In the genomic region with DNA sequence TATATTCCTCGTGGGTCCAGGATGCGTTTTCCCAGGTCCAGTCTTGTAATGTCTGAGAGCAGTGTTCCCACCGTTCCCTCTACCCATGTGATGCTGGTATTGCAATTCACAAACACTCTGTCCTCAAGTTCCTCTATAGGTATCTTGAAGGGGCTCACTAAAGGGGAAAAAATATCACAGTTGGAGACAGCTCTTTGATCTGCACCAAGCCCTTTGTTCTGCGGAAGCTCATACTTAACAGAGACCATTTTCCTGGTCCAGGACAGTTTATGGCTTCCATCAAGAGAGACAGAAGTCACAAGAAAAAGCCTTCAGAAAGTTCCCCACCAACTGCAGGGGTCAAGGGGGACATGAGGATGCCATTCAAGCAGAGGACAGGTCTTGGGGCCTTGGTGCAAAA, we compare ENCODE assay signal across 25 cellular contexts. TPM values are rescaled to one million over a fixed set of nuclear protein-coding genes. Genes with fewer than 3 reads are reported as not detected.
A peak's percentile ranks its signal among the peaks of the same experiment; 100 is the strongest.
DNase-seq lines count a peak whose midpoint lies in the region; ATAC-seq, FAIRE-seq and TF ChIP-seq lines count a peak whose summit lies in the region.
"Had no signal": no experiment of that assay in that cellular context is flagged by ENCODE, and none has a peak within 500 bp of the region (broad histone marks: within the 10 kb centered on the region; RNA-seq: fewer than 3 reads in every experiment).

No MANE protein-coding gene starts in this region.

- H3K9me3 Mint-ChIP-seq in activated T-cell treated with anti-CD3 and anti-CD28 coated beads, Interleukin-2, amount 50 U/mL, for 72 hours, result no peaks in the 10 kb centered on the region
- H3K9me3 Mint-ChIP-seq: mesothelial cell of epicardium, neural crest cell had no signal

- no peak for TF ChIP-seq POLR2A in K562 (conservative IDR thresholded peaks at IDR 0.05)

- peaks cover 26 to 34% of the 10 kb centered on the region in 2 donors for H3K36me3 Mint-ChIP-seq in activated T-cell treated with anti-CD3 and anti-CD28 coated beads, Interleukin-2, amount 50 U/mL, for 72 hours (ENCODE audit: insufficient read depth in 2 of 2)
- H3K36me3 Mint-ChIP-seq in T-helper 17 cell (ENCODE audit: low read depth), result peaks cover 27% of the 10 kb centered on the region
- H3K36me3 Mint-ChIP-seq: mesothelial cell of epicardium had no signal

- TF ChIP-seq RAD21 in K562 (CRISPR knock-in tag; conservative IDR thresholded peaks at IDR 0.05 in 1 of 2, IDR thresholded peaks at IDR 0.05 in 1 of 2), result no peak

- dilution Hi-C loops in mammary epithelial cell (cut with HindIII; ENCODE audit: low sequenced_read_pairs), result no loop called here

- ATAC-seq in activated T-cell treated with anti-CD3 and anti-CD28 coated beads, Interleukin-2, amount 50 U/mL, for 72 hours (replicated peaks in 1 of 2), result no peak
- ATAC-seq in T-helper 17 cell, result no peak
- ATAC-seq in K562, result no peak
- ATAC-seq: heart right ventricle, left colon, Panc1, sciatic nerve had no signal

- intact Hi-C loops in K562 (cut with micrococcal nuclease) (no loop called here), posterior vena cava (cut with DNase I) (loop anchor here in 1 of 2 donors (10.0 kb wide), 1 partner anchor 136 kb away; no protein-coding TSS in a partner anchor), mammary epithelial cell (cut with micrococcal nuclease) (no loop called here)

- H3K36me3 ChIP-seq in K562 (ENCODE audit: control insufficient read depth, insufficient read depth, low read length), result no peaks in the 10 kb centered on the region
- H3K36me3 ChIP-seq in mammary epithelial cell (ENCODE audit: insufficient read depth, low read length), result no peaks in the 10 kb centered on the region
- H3K36me3 ChIP-seq: BLaER1 treated with 17β-estradiol and CSF1 and Interleukin-3, amounts not matched to agents 10 nM and 100 nM; heart right ventricle had no signal

- BruUV-seq in K562 (replicated peaks; lab: Mats Ljungman, UMichigan) (no TSS peak), mammary epithelial cell (replicated peaks; lab: Mats Ljungman, UMichigan) (no TSS peak)

- H3K9me3 ChIP-seq in T-helper 17 cell (ENCODE audit: control insufficient read depth, low read length, poor library complexity, severe bottlenecking), result no peaks in the 10 kb centered on the region
- no peaks in the 10 kb centered on the region for H3K9me3 ChIP-seq in K562 (replicated peaks; ENCODE audit: control insufficient read depth, insufficient read depth, low read depth, low read length)
- no peaks in the 10 kb centered on the region for H3K9me3 ChIP-seq in mammary epithelial cell (replicated peaks; ENCODE audit: insufficient read depth, low read length)
- H3K9me3 ChIP-seq: BLaER1 treated with 17β-estradiol and CSF1 and Interleukin-3, amounts not matched to agents 10 nM and 100 nM; heart right ventricle had no signal

- in situ Hi-C loops in K562 (cut with MboI) (no loop called here), mammary epithelial cell (cut with MboI; ENCODE audit: low sequenced_read_pairs in 2 of 2) (no loop called here)

- no peak for FAIRE-seq in K562 (lab: Jason Lieb, UNC)

- H3K9ac ChIP-seq in K562 (ENCODE audit: insufficient read depth in 1 of 2, low read depth in 2 of 2, low read length in 2 of 2) (no peak overlapping the region), mammary epithelial cell (ENCODE audit: insufficient read depth, low read length) (no peak overlapping the region)
- H3K9ac ChIP-seq: BLaER1 treated with 17β-estradiol and CSF1 and Interleukin-3, amounts not matched to agents 10 nM and 100 nM had no signal

- H3K4me1 ChIP-seq in K562 (replicated peaks in 1 of 2; ENCODE audit: control insufficient read depth in 2 of 2, insufficient read depth in 2 of 2, low read length in 2 of 2), result peaks cover 12 to 48% of the 10 kb centered on the region in 2 experiments
- H3K4me1 ChIP-seq in mammary epithelial cell (ENCODE audit: insufficient read depth, low read length), result no peaks in the 10 kb centered on the region
- H3K4me1 ChIP-seq: heart right ventricle had no signal

- no peak for TF ChIP-seq EP300 in K562 (IDR thresholded peaks at IDR 0.05; ENCODE audit: low read length)

- H3K4me3 ChIP-seq in K562 (no peak overlapping the region), skin epidermis (peak overlapping the region in 5 of 7 experiments; percentile 0 to 39 (median 30)), mammary epithelial cell (replicated peaks in 1 of 3; ENCODE audit: insufficient read depth in 1 of 3, low read depth in 2 of 3, low read length in 3 of 3) (no peak overlapping the region)
- H3K4me3 ChIP-seq: BLaER1 treated with 17β-estradiol and CSF1 and Interleukin-3, amounts not matched to agents 10 nM and 100 nM; dorsolateral prefrontal cortex had no signal

- CTCF ChIA-PET in K562 (lab: Yijun Ruan, JAX; ENCODE audit: low intra/inter-chr PET ratio), result no interaction called here
- CTCF ChIA-PET in mammary epithelial cell (lab: Charles Lee; ENCODE audit: low non-redundant PET), result no interaction called here

- no peak for DNase-seq in activated T-cell treated with anti-CD3 and anti-CD28 coated beads, Interleukin-2, amount 50 U/mL, for 72 hours
- DNase-seq in activated T-cell treated with anti-CD3 and anti-CD28 coated beads for 4 hours (no peak), T-helper 17 cell (no peak), K562 (ENCODE audit: extremely low read depth in 1 of 4, low spot score in 3 of 4) (no peak), posterior vena cava (ENCODE audit: low spot score) (no peak), mammary epithelial cell (no peak), HPDE6-E6E7 (ENCODE audit: extremely low spot score) (no peak)
- DNase-seq: ACHN; activated CD4-positive, alpha-beta T cell treated with anti-CD3 and anti-CD28 coated beads, Interleukin-2, amount 50 U/mL, for 4 hours; dorsolateral prefrontal cortex; H7; heart right ventricle; left colon; NCI-H1436; NCI-H2107; posterior cingulate gyrus had no signal

- H2AFZ ChIP-seq in K562 (ENCODE audit: low read depth, low read length), result no peak overlapping the region
- H2AFZ ChIP-seq in mammary epithelial cell (ENCODE audit: low read depth, low read length), result no peak overlapping the region

- H3K79me2 ChIP-seq in K562 (ENCODE audit: control insufficient read depth, insufficient read depth, low read length), result peaks cover 8% of the 10 kb centered on the region; the same call in 2 of the 3 replicates
- H3K79me2 ChIP-seq in mammary epithelial cell (ENCODE audit: insufficient read depth, low read length), result no peaks in the 10 kb centered on the region

- peak overlapping the region; percentile 99 for H3K27ac Mint-ChIP-seq in activated T-cell treated with anti-CD3 and anti-CD28 coated beads, Interleukin-2, amount 50 U/mL, for 72 hours
- H3K27ac Mint-ChIP-seq in T-helper 17 cell, result peak overlapping the region; percentile 100
- H3K27ac Mint-ChIP-seq: mesothelial cell of epicardium had no signal

- TF ChIP-seq CTCF in K562 (IDR thresholded peaks at IDR 0.05 in 2 of 3, conservative IDR thresholded peaks at IDR 0.05 in 1 of 3; ENCODE audit: insufficient read depth in 2 of 3, low read depth in 1 of 3, low read length in 3 of 3) (no peak), mammary epithelial cell (conservative IDR thresholded peaks at IDR 0.05 in 1 of 2, IDR thresholded peaks at IDR 0.05 in 1 of 2; ENCODE audit: extremely low read depth in 1 of 2, insufficient read depth in 1 of 2, low read depth in 1 of 2, low read length in 2 of 2) (no peak)

- H3K27me3 ChIP-seq in K562 (ENCODE audit: control insufficient read depth in 2 of 2, insufficient read depth in 2 of 2, low read length in 2 of 2) (no peaks in the 10 kb centered on the region), mammary epithelial cell (ENCODE audit: insufficient read depth, low read length) (no peaks in the 10 kb centered on the region)
- H3K27me3 ChIP-seq: BLaER1 treated with 17β-estradiol and CSF1 and Interleukin-3, amounts not matched to agents 10 nM and 100 nM had no signal

- H3K4me2 ChIP-seq in K562 (ENCODE audit: insufficient read depth, low read length), result 0 out of 2 replicates have a peak overlapping the region, but pooled peaks have one; percentile 53
- H3K4me2 ChIP-seq in mammary epithelial cell (ENCODE audit: insufficient read depth, low read depth, low read length), result no peak overlapping the region
- H3K4me2 ChIP-seq: BLaER1 treated with 17β-estradiol and CSF1 and Interleukin-3, amounts not matched to agents 10 nM and 100 nM had no signal

- H3K4me1 Mint-ChIP-seq in activated T-cell treated with anti-CD3 and anti-CD28 coated beads, Interleukin-2, amount 50 U/mL, for 72 hours (ENCODE audit: low read depth), result peaks cover 74% of the 10 kb centered on the region
- peaks cover 67% of the 10 kb centered on the region for H3K4me1 Mint-ChIP-seq in T-helper 17 cell
- H3K4me1 Mint-ChIP-seq: mesothelial cell of epicardium, neural crest cell had no signal

- no peaks in the 10 kb centered on the region for H3K9me1 ChIP-seq in K562 (ENCODE audit: control insufficient read depth, insufficient read depth, low read length)

- H3K27me3 Mint-ChIP-seq in activated T-cell treated with anti-CD3 and anti-CD28 coated beads, Interleukin-2, amount 50 U/mL, for 72 hours (ENCODE audit: low read depth), result no peaks in the 10 kb centered on the region
- no peaks in the 10 kb centered on the region for H3K27me3 Mint-ChIP-seq in T-helper 17 cell

- 60% methylated on average over 4 of the region's 4 CpGs for WGBS in K562 (ENCODE audit: insufficient coverage, low coverage, missing lambda C conversion rate)
- 92% methylated on average over 4 of the region's 4 CpGs for WGBS in mammary epithelial cell (ENCODE audit: low coverage, missing lambda C conversion rate)

- H3K4me3 Mint-ChIP-seq in activated T-cell treated with anti-CD3 and anti-CD28 coated beads, Interleukin-2, amount 50 U/mL, for 72 hours, result peak overlapping the region; percentile 86 to 90
- H3K4me3 Mint-ChIP-seq in T-helper 17 cell, result peak overlapping the region; percentile 99
- H3K4me3 Mint-ChIP-seq: mesothelial cell of epicardium, neural crest cell had no signal

- no peak overlapping the region for H3K27ac ChIP-seq in K562 (ENCODE audit: extremely low read depth, low read depth, low read length)
- peak overlapping the region in 6 of 21 experiments; percentile 78 to 94 (median 86) for H3K27ac ChIP-seq in skin epidermis
- H3K27ac ChIP-seq in mammary epithelial cell (ENCODE audit: insufficient read depth, low read depth, low read length), result no peak overlapping the region
- H3K27ac ChIP-seq: BLaER1 treated with 17β-estradiol and CSF1 and Interleukin-3, amounts not matched to agents 10 nM and 100 nM; dorsolateral prefrontal cortex; epithelial cell of prostate had no signal

- POLR2A ChIA-PET in K562 (lab: Yijun Ruan, JAX), result interaction anchor here (0.7 kb wide), 1 partner anchor 8 kb away, joined by 3 read pairs; no protein-coding TSS in a partner anchor

- no peaks in the 10 kb centered on the region for H4K20me1 ChIP-seq in K562 (replicated peaks; ENCODE audit: control insufficient read depth, insufficient read depth, low read length)
- no peaks in the 10 kb centered on the region for H4K20me1 ChIP-seq in mammary epithelial cell (ENCODE audit: insufficient read depth, low read length)
- H4K20me1 ChIP-seq: BLaER1 treated with 17β-estradiol and CSF1 and Interleukin-3, amounts not matched to agents 10 nM and 100 nM had no signal

RNA-seq across cellular contexts. Expression of a gene that starts 2.1 kb away (rescaled TPM):
- total RNA-seq in activated T-cell treated with anti-CD3 and anti-CD28 coated beads, Interleukin-2, amount 50 U/mL, for 72 hours, result 100 to 1,000 TPM; 245 to 250 TPM
- total RNA-seq in T-helper 17 cell (100 to 1,000 TPM; 313 to 354 TPM), K562 (2014; rRNA removed) (40.7 and 42.4 TPM in 2 replicates), K562 (2014; rRNA removed; fragmentation: Illumina TruSeq; extraction: Trizol) (52.4 and 54.8 TPM in 2 replicates), K562 (2015; rRNA removed; fragmentation: Illumina TruSeq; extraction: Trizol) (35.6 and 41.7 TPM in 2 replicates), K562 (2021) (34.9 and 36.2 TPM in 2 replicates), posterior vena cava (1 to 10 TPM in 1 of 2 donors, not detected in 1; 1.2 TPM), mammary epithelial cell (not detected)
- 24.0 and 41.4 TPM in 2 replicates for total RNA-seq in K562 (2011; cell fraction: chromatin; rRNA removed; ENCODE audit: low replicate concordance)
- 83.6 and 106 TPM in 2 replicates for total RNA-seq in K562 (2011; cell fraction: nucleolus; rRNA removed)
- total RNA-seq in K562 (2011; cell fraction: nucleoplasm; rRNA removed), result 52.0 and 68.0 TPM in 2 replicates
- polyA plus RNA-seq in K562 (2011; rRNA removed) (238 and 241 TPM in 2 replicates), K562 (2014; fragmentation: Illumina TruSeq; extraction: Trizol) (67.1 and 75.5 TPM in 2 replicates), K562 (2014; fragmentation: Nextera tagmentation; extraction: Ambion mirVana) (100 to 1,000 TPM; 139 to 145 TPM), K562 (2014; rRNA removed) (69.6 and 76.7 TPM in 2 replicates), mammary epithelial cell (not detected)
- polyA plus RNA-seq in K562 (2011; cell fraction: cytosol; rRNA removed), result 162 and 272 TPM in 2 replicates
- 58.9 and 86.8 TPM in 2 replicates for polyA plus RNA-seq in K562 (2011; cell fraction: nucleus; rRNA removed)
- polyA plus RNA-seq in K562 (2012), result 54.3 and 176 TPM in 2 replicates
- polyA minus RNA-seq in K562 (2011; rRNA and poly(A)+ RNA removed), result 107 and 117 TPM in 2 replicates
- polyA minus RNA-seq in K562 (2011; cell fraction: cytosol; rRNA and poly(A)+ RNA removed), result 29.9 and 30.2 TPM in 2 replicates
- polyA minus RNA-seq in K562 (2011; cell fraction: nucleus; rRNA and poly(A)+ RNA removed), result 9.8 and 24.3 TPM in 2 replicates
- polyA minus RNA-seq in mammary epithelial cell, result not detected
- total RNA-seq: fibroblast of villous mesenchyme, mesothelial cell of epicardium, NCI-H460, neural crest cell had no signal

RNA-seq across cellular contexts. Expression of a gene that starts 3.7 kb away (rescaled TPM):
- 100 to 1,000 TPM; 125 to 128 TPM for total RNA-seq in activated T-cell treated with anti-CD3 and anti-CD28 coated beads, Interleukin-2, amount 50 U/mL, for 72 hours
- total RNA-seq in T-helper 17 cell (100 to 1,000 TPM; 156 to 170 TPM), K562 (2014; rRNA removed) (0.36 and 0.37 TPM in 2 replicates), K562 (2014; rRNA removed; fragmentation: Illumina TruSeq; extraction: Trizol) (0.19 and 0.47 TPM in 2 replicates), K562 (2015; rRNA removed; fragmentation: Illumina TruSeq; extraction: Trizol) (0.47 and 0.49 TPM in 2 replicates), K562 (2021) (0.55 and 0.60 TPM in 2 replicates), posterior vena cava (1 to 10 TPM in 1 of 2 donors, under 1 TPM in 1; 0.57 to 1.1 TPM), mammary epithelial cell (not detected)
- total RNA-seq in K562 (2011; cell fraction: chromatin; rRNA removed; ENCODE audit: low replicate concordance), result 1.1 and 1.3 TPM in 2 replicates
- 0.53 and 0.67 TPM in 2 replicates for total RNA-seq in K562 (2011; cell fraction: nucleolus; rRNA removed)
- total RNA-seq in K562 (2011; cell fraction: nucleoplasm; rRNA removed), result 0.51 and 1.1 TPM in 2 replicates
- polyA plus RNA-seq in K562 (2011; rRNA removed) (1.6 and 1.7 TPM in 2 replicates), K562 (2014; fragmentation: Illumina TruSeq; extraction: Trizol) (0.30 and 0.79 TPM in 2 replicates), K562 (2014; fragmentation: Nextera tagmentation; extraction: Ambion mirVana) (under 1 TPM; 0.60 to 0.83 TPM), K562 (2014; rRNA removed) (0.24 and 0.33 TPM in 2 replicates), mammary epithelial cell (not detected)
- 0.78 and 1.0 TPM in 2 replicates for polyA plus RNA-seq in K562 (2011; cell fraction: cytosol; rRNA removed)
- polyA plus RNA-seq in K562 (2011; cell fraction: nucleus; rRNA removed), result 0.34 and 0.82 TPM in 2 replicates
- 0.47 and 1.6 TPM in 2 replicates for polyA plus RNA-seq in K562 (2012)
- 2.8 and 23.2 TPM in 2 replicates for polyA minus RNA-seq in K562 (2011; rRNA and poly(A)+ RNA removed)
- 1.2 TPM in 2 replicates for polyA minus RNA-seq in K562 (2011; cell fraction: cytosol; rRNA and poly(A)+ RNA removed)
- polyA minus RNA-seq in K562 (2011; cell fraction: nucleus; rRNA and poly(A)+ RNA removed), result 0.13 and 0.78 TPM in 2 replicates
- polyA minus RNA-seq in mammary epithelial cell, result not detected
- total RNA-seq: fibroblast of villous mesenchyme, H7, mesothelial cell of epicardium, NCI-H460, neural crest cell had no signal

RNA-seq across cellular contexts. Expression of a gene that starts 19.0 kb away (rescaled TPM):
- 10 to 100 TPM; 45.6 to 46.0 TPM for total RNA-seq in activated T-cell treated with anti-CD3 and anti-CD28 coated beads, Interleukin-2, amount 50 U/mL, for 72 hours
- total RNA-seq in T-helper 17 cell (10 to 100 TPM; 39.4 to 43.5 TPM), K562 (2014; rRNA removed) (26.8 and 32.4 TPM in 2 replicates), K562 (2014; rRNA removed; fragmentation: Illumina TruSeq; extraction: Trizol) (44.8 and 50.6 TPM in 2 replicates), K562 (2015; rRNA removed; fragmentation: Illumina TruSeq; extraction: Trizol) (41.8 and 45.2 TPM in 2 replicates), K562 (2021) (33.6 and 37.0 TPM in 2 replicates), posterior vena cava (10 to 100 TPM; 31.1 to 34.1 TPM), mammary epithelial cell (10 to 100 TPM; 31.9 to 54.3 TPM)
- 31.9 and 53.7 TPM in 2 replicates for total RNA-seq in K562 (2011; cell fraction: chromatin; rRNA removed; ENCODE audit: low replicate concordance)
- 23.5 and 25.8 TPM in 2 replicates for total RNA-seq in K562 (2011; cell fraction: nucleolus; rRNA removed)
- 45.1 and 82.0 TPM in 2 replicates for total RNA-seq in K562 (2011; cell fraction: nucleoplasm; rRNA removed)
- polyA plus RNA-seq in K562 (2011; rRNA removed) (22.9 and 23.9 TPM in 2 replicates), K562 (2014; fragmentation: Illumina TruSeq; extraction: Trizol) (29.2 and 32.8 TPM in 2 replicates), K562 (2014; fragmentation: Nextera tagmentation; extraction: Ambion mirVana) (10 to 100 TPM; 13.5 to 17.1 TPM), K562 (2014; rRNA removed) (17.8 and 18.0 TPM in 2 replicates), mammary epithelial cell (9.4 TPM)
- polyA plus RNA-seq in K562 (2011; cell fraction: cytosol; rRNA removed), result 12.4 and 17.6 TPM in 2 replicates
- polyA plus RNA-seq in K562 (2011; cell fraction: nucleus; rRNA removed), result 54.3 and 63.0 TPM in 2 replicates
- 19.3 and 19.9 TPM in 2 replicates for polyA plus RNA-seq in K562 (2012)
- 47.1 and 48.0 TPM in 2 replicates for polyA minus RNA-seq in K562 (2011; rRNA and poly(A)+ RNA removed)
- polyA minus RNA-seq in K562 (2011; cell fraction: cytosol; rRNA and poly(A)+ RNA removed), result 28.5 and 37.0 TPM in 2 replicates
- polyA minus RNA-seq in K562 (2011; cell fraction: nucleus; rRNA and poly(A)+ RNA removed), result 12.4 and 25.8 TPM in 2 replicates
- polyA minus RNA-seq in mammary epithelial cell, result 73.2 TPM

RNA-seq across cellular contexts. Expression of a gene that starts 35.9 kb away (rescaled TPM):
- 100 to 1,000 TPM; 404 to 419 TPM for total RNA-seq in activated T-cell treated with anti-CD3 and anti-CD28 coated beads, Interleukin-2, amount 50 U/mL, for 72 hours
- 100 to 1,000 TPM; 511 to 544 TPM for total RNA-seq in T-helper 17 cell
- total RNA-seq in K562 (2011; cell fraction: chromatin; rRNA removed; ENCODE audit: low replicate concordance), result 0.25 TPM in 1 of 2 replicates, not detected in the other
- total RNA-seq in K562 (2011; cell fraction: nucleolus; rRNA removed), result 0.17 TPM in 1 of 2 replicates, not detected in the other
- not detected in 2 replicates for total RNA-seq in K562 (2011; cell fraction: nucleoplasm; rRNA removed)
- total RNA-seq in K562 (2014; rRNA removed), result not detected in 2 replicates
- total RNA-seq in K562 (2014; rRNA removed; fragmentation: Illumina TruSeq; extraction: Trizol), result not detected in 2 replicates
- total RNA-seq in K562 (2015; rRNA removed; fragmentation: Illumina TruSeq; extraction: Trizol), result 0.11 TPM in 1 of 2 replicates, not detected in the other
- total RNA-seq in K562 (2021), result 0.62 and 1.1 TPM in 2 replicates
- 0.07 and 0.11 TPM in 2 replicates for polyA plus RNA-seq in K562 (2011; rRNA removed)
- polyA plus RNA-seq in K562 (2011; cell fraction: cytosol; rRNA removed), result 0.12 and 0.21 TPM in 2 replicates
- polyA plus RNA-seq in K562 (2011; cell fraction: nucleus; rRNA removed), result 0.10 TPM in 1 of 2 replicates, not detected in the other
- 0.35 and 1.8 TPM in 2 replicates for polyA plus RNA-seq in K562 (2012)
- polyA plus RNA-seq in K562 (2014; fragmentation: Illumina TruSeq; extraction: Trizol), result 0.25 and 0.36 TPM in 2 replicates
- polyA plus RNA-seq in K562 (2014; fragmentation: Nextera tagmentation; extraction: Ambion mirVana), result not detected
- 0.13 TPM in 1 of 2 replicates, not detected in the other for polyA plus RNA-seq in K562 (2014; rRNA removed)
- polyA minus RNA-seq in K562 (2011; rRNA and poly(A)+ RNA removed), result 0.14 TPM in 1 of 2 replicates, not detected in the other
- not detected in 2 replicates for polyA minus RNA-seq in K562 (2011; cell fraction: cytosol; rRNA and poly(A)+ RNA removed)
- polyA minus RNA-seq in K562 (2011; cell fraction: nucleus; rRNA and poly(A)+ RNA removed), result not detected in 2 replicates
- 1 to 10 TPM; 1.3 to 1.8 TPM for total RNA-seq in posterior vena cava
- total RNA-seq in mammary epithelial cell, result not detected
- polyA plus RNA-seq in mammary epithelial cell, result not detected
- not detected for polyA minus RNA-seq in mammary epithelial cell
- total RNA-seq: fibroblast of villous mesenchyme, H7, mesothelial cell of epicardium, NCI-H460, neural crest cell had no signal

Comparison
In these comparisons a context has a peak if more than half of its experiments do, and no peak if none do; other contexts are left out.
1. H3K4me3 ChIP-seq: peak in skin epidermis (5 of 7); none in K562 (single experiment) and mammary epithelial cell (0 of 3).
2. RNA of a gene that starts 2.1 kb away (total RNA-seq): 313 to 354 TPM in T-helper 17 cell, 245 to 250 TPM in activated T-cell treated with anti-CD3 and anti-CD28 coated beads, Interleukin-2, amount 50 U/mL, for 72 hours and 24.0 to 106 TPM in K562; 1.2 TPM in posterior vena cava and not detected in mammary epithelial cell; every median in the first group is over 10 times any median in the second.
3. RNA of a gene that starts 3.7 kb away (total RNA-seq): 156 to 170 TPM in T-helper 17 cell and 125 to 128 TPM in activated T-cell treated with anti-CD3 and anti-CD28 coated beads, Interleukin-2, amount 50 U/mL, for 72 hours; 0.57 to 1.1 TPM in posterior vena cava, 0.19 to 1.3 TPM in K562 and not detected in mammary epithelial cell; every median in the first group is over 10 times any median in the second.